In genomic region chr2:2293527-2294089, GRCh38 we compare ENCODE assay signal across 2 cellular contexts.
TF ChIP-seq lines count a peak whose summit lies in the region.

No MANE protein-coding gene starts in this region.

TF ChIP-seq in SK-N-SH, 30 proteins besides CTCF, POLR2A, EP300 and RAD21 (continued from another document):
- TF ChIP-seq NRF1 (IDR thresholded peaks at IDR 0.05; ENCODE audit: low read depth, low read length), result no peak
- TF ChIP-seq TCF12 (IDR thresholded peaks at IDR 0.05), result no peak

TF ChIP-seq in SK-N-SH treated with all-trans-retinoic acid at 6 μM for 48 hours, 23 proteins besides CTCF, POLR2A, EP300 and RAD21 (continued from another document):
- TF ChIP-seq PATZ1 (CRISPR knock-in tag; IDR thresholded peaks at IDR 0.05; ENCODE audit: borderline replicate concordance) (no peak), CREB5 (CRISPR knock-in tag; IDR thresholded peaks at IDR 0.05; ENCODE audit: low read depth) (no peak), ZNF8 (CRISPR knock-in tag; IDR thresholded peaks at IDR 0.05) (no peak), ZNF565 (CRISPR knock-in tag; conservative IDR thresholded peaks at IDR 0.05; ENCODE audit: low read depth) (no peak), ZFP30 (CRISPR knock-in tag; IDR thresholded peaks at IDR 0.05) (no peak), RARB (CRISPR knock-in tag; IDR thresholded peaks at IDR 0.05) (no peak), ESRRG (CRISPR knock-in tag; IDR thresholded peaks at IDR 0.05) (no peak), CSDC2 (CRISPR knock-in tag; IDR thresholded peaks at IDR 0.05) (no peak), ZNF70 (CRISPR knock-in tag; IDR thresholded peaks at IDR 0.05) (no peak)
